In the genomic region with DNA sequence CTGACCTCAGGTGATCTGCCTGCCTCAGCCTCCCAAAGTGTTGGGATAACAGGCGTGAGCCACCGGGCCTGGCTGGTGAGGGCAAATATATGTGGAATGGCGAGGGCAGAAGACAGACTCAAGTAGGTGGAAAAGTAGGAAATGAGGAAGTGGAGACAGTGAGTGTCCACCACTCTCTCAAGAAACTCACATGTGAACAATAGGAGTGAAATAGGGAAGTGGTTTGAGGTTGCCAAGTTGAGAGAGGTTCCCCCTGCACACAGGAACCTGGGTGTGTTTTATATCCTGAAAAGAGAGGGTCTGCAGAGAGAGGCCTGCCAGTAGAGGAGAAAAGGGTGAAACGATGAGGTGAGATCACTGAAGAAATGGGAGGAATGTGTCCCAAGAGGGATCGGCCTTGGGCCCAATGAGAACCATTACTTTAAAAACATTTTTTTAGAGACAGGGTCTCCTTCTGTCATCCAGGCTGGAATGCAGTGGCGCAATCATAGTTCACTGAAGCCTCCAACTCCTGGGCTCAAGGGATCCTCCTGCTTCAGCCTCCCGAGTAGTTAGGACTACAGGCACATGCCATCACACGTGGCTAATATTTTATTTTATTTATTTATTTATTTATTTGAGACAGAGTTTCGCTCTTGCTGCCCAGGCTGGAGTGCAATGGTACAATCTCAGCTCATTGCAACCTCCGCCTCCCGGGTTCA, we compare ENCODE assay signal across 11 cellular contexts. TPM values are rescaled to one million over a fixed set of nuclear protein-coding genes. Genes with fewer than 3 reads are reported as not detected.
DNase-seq lines count a peak whose midpoint lies in the region; ATAC-seq lines count a peak whose summit lies in the region.
"Had no signal": no experiment of that assay in that cellular context is flagged by ENCODE, and none has a peak within 500 bp of the region (broad histone marks: within the 10 kb centered on the region; RNA-seq: fewer than 3 reads in every experiment).

No MANE protein-coding gene starts in this region.

- no peaks in the 10 kb centered on the region for H3K27me3 Mint-ChIP-seq in activated CD8-positive, alpha-beta memory T cell treated with anti-CD3 and anti-CD28 coated beads, Interleukin-2, amount 10 ng/mL, durations not matched to agents 7 days and 5 days
- no peaks in the 10 kb centered on the region for H3K27me3 Mint-ChIP-seq in activated T-helper 17 cell treated with anti-CD3 and anti-CD28 coated beads, Interleukin-2, amount 50 U/mL, for 72 hours
- no peaks in the 10 kb centered on the region for H3K27me3 Mint-ChIP-seq in stimulated activated memory B cell treated with anti-CD40 and anti-IgM and Interleukin-4, amounts not matched to agents 10 μg/mL and 1 μg/mL and 100 μg/mL, for 72 hours

- DNase-seq in activated CD8-positive, alpha-beta memory T cell treated with anti-CD3 and anti-CD28 coated beads, Interleukin-2, amount 10 ng/mL, durations not matched to agents 7 days and 5 days: peak; percentile 57
- no peak for DNase-seq in activated CD8-positive, alpha-beta memory T cell treated with anti-CD3 and anti-CD28 coated beads, Interleukin-2, amount 50 U/mL, for 48 hours
- peak; percentile 47 for DNase-seq in KG1 (lab: John Stamatoyannopoulos, UW)
- DNase-seq in NCI-H187 treated with DMSO at 0.1 percent for 48 hours (lab: John Stamatoyannopoulos, UW): no peak
- no peak for DNase-seq in NCI-H1105 treated with DMSO at 0.1 percent for 48 hours (lab: John Stamatoyannopoulos, UW)
- DNase-seq: effector CD4-positive, alpha-beta T cell; islet precursor cell had no signal

- peak; percentile 85 for ATAC-seq in activated CD8-positive, alpha-beta memory T cell treated with anti-CD3 and anti-CD28 coated beads, Interleukin-2, amount 10 ng/mL, durations not matched to agents 7 days and 5 days
- ATAC-seq in activated T-helper 17 cell treated with anti-CD3 and anti-CD28 coated beads, Interleukin-2, amount 50 U/mL, for 72 hours (replicated peaks): peak; percentile 62
- ATAC-seq in stimulated activated memory B cell treated with anti-CD40 and anti-IgM and Interleukin-4, amounts not matched to agents 10 μg/mL and 1 μg/mL and 100 μg/mL, for 72 hours: peak; percentile 99
- ATAC-seq in HG02763 (IDR thresholded peaks at IDR 0.05; ENCODE audit: unreplicated experiment): no peak
- ATAC-seq: A549 had no signal

- H3K4me1 Mint-ChIP-seq in activated CD8-positive, alpha-beta memory T cell treated with anti-CD3 and anti-CD28 coated beads, Interleukin-2, amount 10 ng/mL, durations not matched to agents 7 days and 5 days: peaks cover 40% of the 10 kb centered on the region
- peaks cover 26% of the 10 kb centered on the region for H3K4me1 Mint-ChIP-seq in activated T-helper 17 cell treated with anti-CD3 and anti-CD28 coated beads, Interleukin-2, amount 50 U/mL, for 72 hours
- H3K4me1 Mint-ChIP-seq in stimulated activated memory B cell treated with anti-CD40 and anti-IgM and Interleukin-4, amounts not matched to agents 10 μg/mL and 1 μg/mL and 100 μg/mL, for 72 hours: peaks cover 32% of the 10 kb centered on the region

- peak overlapping the region; percentile 18 for H3K4me3 Mint-ChIP-seq in activated CD8-positive, alpha-beta memory T cell treated with anti-CD3 and anti-CD28 coated beads, Interleukin-2, amount 10 ng/mL, durations not matched to agents 7 days and 5 days
- H3K4me3 Mint-ChIP-seq in activated T-helper 17 cell treated with anti-CD3 and anti-CD28 coated beads, Interleukin-2, amount 50 U/mL, for 72 hours: no peak overlapping the region
- no peak overlapping the region for H3K4me3 Mint-ChIP-seq in stimulated activated memory B cell treated with anti-CD40 and anti-IgM and Interleukin-4, amounts not matched to agents 10 μg/mL and 1 μg/mL and 100 μg/mL, for 72 hours

- CTCF ChIA-PET in activated CD8-positive, alpha-beta memory T cell treated with anti-CD3 and anti-CD28 coated beads, Interleukin-2, amount 10 ng/mL, durations not matched to agents 7 days and 5 days (lab: Charles Lee): interaction anchor here (1.0 to 1.9 kb wide), 2 partner anchors 23 to 75 kb away, joined by 3 to 7 read pairs; partner anchors contain the start of gene TBX6

- peak overlapping the region; percentile 71 for H3K27ac Mint-ChIP-seq in activated CD8-positive, alpha-beta memory T cell treated with anti-CD3 and anti-CD28 coated beads, Interleukin-2, amount 10 ng/mL, durations not matched to agents 7 days and 5 days
- H3K27ac Mint-ChIP-seq in activated T-helper 17 cell treated with anti-CD3 and anti-CD28 coated beads, Interleukin-2, amount 50 U/mL, for 72 hours: no peak overlapping the region
- peak overlapping the region; percentile 71 for H3K27ac Mint-ChIP-seq in stimulated activated memory B cell treated with anti-CD40 and anti-IgM and Interleukin-4, amounts not matched to agents 10 μg/mL and 1 μg/mL and 100 μg/mL, for 72 hours

- H3K36me3 Mint-ChIP-seq in activated CD8-positive, alpha-beta memory T cell treated with anti-CD3 and anti-CD28 coated beads, Interleukin-2, amount 10 ng/mL, durations not matched to agents 7 days and 5 days: peaks cover 1% of the 10 kb centered on the region
- H3K36me3 Mint-ChIP-seq in activated T-helper 17 cell treated with anti-CD3 and anti-CD28 coated beads, Interleukin-2, amount 50 U/mL, for 72 hours (ENCODE audit: low read depth): no peaks in the 10 kb centered on the region
- H3K36me3 Mint-ChIP-seq in stimulated activated memory B cell treated with anti-CD40 and anti-IgM and Interleukin-4, amounts not matched to agents 10 μg/mL and 1 μg/mL and 100 μg/mL, for 72 hours: no peaks in the 10 kb centered on the region

- H3K9me3 Mint-ChIP-seq in activated CD8-positive, alpha-beta memory T cell treated with anti-CD3 and anti-CD28 coated beads, Interleukin-2, amount 10 ng/mL, durations not matched to agents 7 days and 5 days (ENCODE audit: low read depth): peaks cover 2% of the 10 kb centered on the region
- H3K9me3 Mint-ChIP-seq in activated T-helper 17 cell treated with anti-CD3 and anti-CD28 coated beads, Interleukin-2, amount 50 U/mL, for 72 hours: no peaks in the 10 kb centered on the region
- H3K9me3 Mint-ChIP-seq in stimulated activated memory B cell treated with anti-CD40 and anti-IgM and Interleukin-4, amounts not matched to agents 10 μg/mL and 1 μg/mL and 100 μg/mL, for 72 hours: no peaks in the 10 kb centered on the region

RNA-seq across cellular contexts. Expression of gene CORO1A, which starts 17.1 kb away (rescaled TPM):
- total RNA-seq in activated CD8-positive, alpha-beta memory T cell treated with anti-CD3 and anti-CD28 coated beads, Interleukin-2, amount 10 ng/mL, durations not matched to agents 7 days and 5 days: 1,000 to 10,000 TPM; 1,639 to 1,875 TPM
- 1,000 to 10,000 TPM in 1 of 2 donors, 100 to 1,000 TPM in 1; 649 to 1,196 TPM for total RNA-seq in activated T-helper 17 cell treated with anti-CD3 and anti-CD28 coated beads, Interleukin-2, amount 50 U/mL, for 72 hours

RNA-seq across cellular contexts. Expression of gene BOLA2B, which starts 27.1 kb away (rescaled TPM):
- total RNA-seq in activated CD8-positive, alpha-beta memory T cell treated with anti-CD3 and anti-CD28 coated beads, Interleukin-2, amount 10 ng/mL, durations not matched to agents 7 days and 5 days: 100 to 1,000 TPM; 210 to 238 TPM
- total RNA-seq in activated T-helper 17 cell treated with anti-CD3 and anti-CD28 coated beads, Interleukin-2, amount 50 U/mL, for 72 hours: 100 to 1,000 TPM; 100 to 267 TPM

RNA-seq across cellular contexts. Expression of gene SLX1A, which starts 27.3 kb away (rescaled TPM):
- 100 to 1,000 TPM; 109 to 121 TPM for total RNA-seq in activated CD8-positive, alpha-beta memory T cell treated with anti-CD3 and anti-CD28 coated beads, Interleukin-2, amount 10 ng/mL, durations not matched to agents 7 days and 5 days
- total RNA-seq in activated T-helper 17 cell treated with anti-CD3 and anti-CD28 coated beads, Interleukin-2, amount 50 U/mL, for 72 hours: 10 to 100 TPM; 34.1 to 69.0 TPM

RNA-seq across cellular contexts. Expression of gene SULT1A3, which starts 32.7 kb away (rescaled TPM):
- total RNA-seq in activated CD8-positive, alpha-beta memory T cell treated with anti-CD3 and anti-CD28 coated beads, Interleukin-2, amount 10 ng/mL, durations not matched to agents 7 days and 5 days: 10 to 100 TPM; 23.4 to 29.6 TPM
- total RNA-seq in activated T-helper 17 cell treated with anti-CD3 and anti-CD28 coated beads, Interleukin-2, amount 50 U/mL, for 72 hours: 10 to 100 TPM; 30.9 to 39.5 TPM

RNA-seq across cellular contexts. Expression of gene MAPK3, which starts 43.3 kb away (rescaled TPM):
- 10 to 100 TPM; 67.1 to 95.1 TPM for total RNA-seq in activated CD8-positive, alpha-beta memory T cell treated with anti-CD3 and anti-CD28 coated beads, Interleukin-2, amount 10 ng/mL, durations not matched to agents 7 days and 5 days
- total RNA-seq in activated T-helper 17 cell treated with anti-CD3 and anti-CD28 coated beads, Interleukin-2, amount 50 U/mL, for 72 hours: 100 to 1,000 TPM in 1 of 2 donors, 10 to 100 TPM in 1; 73.1 to 141 TPM

Comparison
In these comparisons a context has a peak if more than half of its experiments do, and no peak if none do; other contexts are left out.
1. DNase-seq: peak in activated CD8-positive, alpha-beta memory T cell treated with anti-CD3 and anti-CD28 coated beads, Interleukin-2, amount 10 ng/mL, durations not matched to agents 7 days and 5 days (single experiment) and KG1 (single experiment); none in activated CD8-positive, alpha-beta memory T cell treated with anti-CD3 and anti-CD28 coated beads, Interleukin-2, amount 50 U/mL, for 48 hours (single experiment), NCI-H187 treated with DMSO at 0.1 percent for 48 hours (single experiment) and NCI-H1105 treated with DMSO at 0.1 percent for 48 hours (single experiment).